Comparison of ENCODE assay signal across 1 cellular context in genomic region chr6:30741789-30742315, GRCh38.
TF ChIP-seq lines count a peak whose summit lies in the region.

No MANE protein-coding gene starts in this region.

TF ChIP-seq in HepG2, 621 proteins besides CTCF, POLR2A, EP300 and RAD21 (continued from another document and continues in another):
- TF ChIP-seq MXD3 (CRISPR knock-in tag; IDR thresholded peaks at IDR 0.05) = peak; percentile 8; the same call in 1 of the 2 replicates
- no peak for TF ChIP-seq NFE2 (CRISPR knock-in tag; IDR thresholded peaks at IDR 0.05)
- TF ChIP-seq ZNF501 (CRISPR knock-in tag; IDR thresholded peaks at IDR 0.05) = no peak
- no peak for TF ChIP-seq MTA3 (CRISPR knock-in tag; IDR thresholded peaks at IDR 0.05)
- no peak for TF ChIP-seq GFI1 (CRISPR knock-in tag; IDR thresholded peaks at IDR 0.05; ENCODE audit: borderline replicate concordance)
- no peak for TF ChIP-seq JUN (CRISPR knock-in tag; IDR thresholded peaks at IDR 0.05)
- TF ChIP-seq SNAI1 (CRISPR knock-in tag; IDR thresholded peaks at IDR 0.05; ENCODE audit: borderline replicate concordance) = no peak
- TF ChIP-seq ZNF607 (CRISPR knock-in tag; IDR thresholded peaks at IDR 0.05; ENCODE audit: borderline replicate concordance) = no peak
- TF ChIP-seq ZNF552 (CRISPR knock-in tag; IDR thresholded peaks at IDR 0.05; ENCODE audit: borderline replicate concordance) = no peak
- TF ChIP-seq BRF2 (CRISPR knock-in tag; IDR thresholded peaks at IDR 0.05) = no peak
- TF ChIP-seq SP5 (CRISPR knock-in tag; IDR thresholded peaks at IDR 0.05; ENCODE audit: borderline replicate concordance, low read depth) = no peak
- TF ChIP-seq JARID2 (CRISPR knock-in tag; IDR thresholded peaks at IDR 0.05; ENCODE audit: insufficient replicate concordance) = no peak
- no peak for TF ChIP-seq ZNF780A (CRISPR knock-in tag; IDR thresholded peaks at IDR 0.05)
- no peak for TF ChIP-seq ZFP90 (CRISPR knock-in tag; IDR thresholded peaks at IDR 0.05; ENCODE audit: borderline replicate concordance)
- TF ChIP-seq ZNF362 (CRISPR knock-in tag; IDR thresholded peaks at IDR 0.05; ENCODE audit: borderline replicate concordance) = no peak
- TF ChIP-seq ZNF841 (CRISPR knock-in tag; IDR thresholded peaks at IDR 0.05; ENCODE audit: borderline replicate concordance) = no peak
- TF ChIP-seq SP1 (IDR thresholded peaks at IDR 0.05) = no peak
- no peak for TF ChIP-seq SP1 (CRISPR knock-in tag; IDR thresholded peaks at IDR 0.05)
- TF ChIP-seq SRF (IDR thresholded peaks at IDR 0.05; ENCODE audit: low read depth, low read length) = no peak
- TF ChIP-seq YY1 (IDR thresholded peaks at IDR 0.05; ENCODE audit: insufficient read depth, insufficient replicate concordance, low read depth, low read length) = no peak
- 0 out of 2 replicates have a peak, but pooled peaks have one; percentile 14 for TF ChIP-seq HNF4A (CRISPR knock-in tag; IDR thresholded peaks at IDR 0.05)
- TF ChIP-seq TFE3 (CRISPR knock-in tag; IDR thresholded peaks at IDR 0.05) = no peak
- TF ChIP-seq DDIT3 (CRISPR knock-in tag; IDR thresholded peaks at IDR 0.05) = no peak
- TF ChIP-seq ZNF468 (CRISPR knock-in tag; IDR thresholded peaks at IDR 0.05) = no peak
- TF ChIP-seq MYNN (CRISPR knock-in tag; IDR thresholded peaks at IDR 0.05; ENCODE audit: low read depth) = no peak
- TF ChIP-seq ZNF761 (CRISPR knock-in tag; conservative IDR thresholded peaks at IDR 0.05) = no peak
- TF ChIP-seq FOSL2 (CRISPR knock-in tag; IDR thresholded peaks at IDR 0.05) = no peak
- no peak for TF ChIP-seq GMEB1 (CRISPR knock-in tag; IDR thresholded peaks at IDR 0.05; ENCODE audit: borderline replicate concordance)
- no peak for TF ChIP-seq KMT2B (CRISPR knock-in tag; IDR thresholded peaks at IDR 0.05)
- no peak for TF ChIP-seq PRDM10 (CRISPR knock-in tag; IDR thresholded peaks at IDR 0.05; ENCODE audit: low read depth)
- TF ChIP-seq SOX5 (CRISPR knock-in tag; IDR thresholded peaks at IDR 0.05; ENCODE audit: borderline replicate concordance) = no peak
- TF ChIP-seq ESRRA (CRISPR knock-in tag; IDR thresholded peaks at IDR 0.05; ENCODE audit: low read depth) = no peak
- no peak for TF ChIP-seq ZNF513 (CRISPR knock-in tag; conservative IDR thresholded peaks at IDR 0.05)
- TF ChIP-seq ZXDC (CRISPR knock-in tag; IDR thresholded peaks at IDR 0.05) = 0 out of 2 replicates have a peak, but pooled peaks have one; percentile 45
- no peak for TF ChIP-seq ZNF878 (CRISPR knock-in tag; IDR thresholded peaks at IDR 0.05)
- no peak for TF ChIP-seq NONO (IDR thresholded peaks at IDR 0.05)
- no peak for TF ChIP-seq NONO (CRISPR knock-in tag; conservative IDR thresholded peaks at IDR 0.05)
- no peak for TF ChIP-seq TOE1 (CRISPR knock-in tag; IDR thresholded peaks at IDR 0.05)
- TF ChIP-seq MLLT10 (CRISPR knock-in tag; IDR thresholded peaks at IDR 0.05) = 0 out of 2 replicates have a peak, but pooled peaks have one; percentile 31
- TF ChIP-seq MIXL1 (CRISPR knock-in tag; IDR thresholded peaks at IDR 0.05) = no peak
- TF ChIP-seq CHCHD3 (CRISPR knock-in tag; IDR thresholded peaks at IDR 0.05) = no peak; the same call in 1 of the 2 replicates
- TF ChIP-seq ZFP62 (CRISPR knock-in tag; IDR thresholded peaks at IDR 0.05) = no peak
- no peak for TF ChIP-seq DMAP1 (CRISPR knock-in tag; IDR thresholded peaks at IDR 0.05)
- no peak for TF ChIP-seq HIC2 (CRISPR knock-in tag; IDR thresholded peaks at IDR 0.05; ENCODE audit: low read depth)
- TF ChIP-seq RBM22 (optimal IDR thresholded peaks at IDR 0.05; ENCODE audit: low read length) = peak; percentile 32
- no peak for TF ChIP-seq ZNF207 (IDR thresholded peaks at IDR 0.05; ENCODE audit: borderline replicate concordance)
- TF ChIP-seq BRD4 (CRISPR knock-in tag; IDR thresholded peaks at IDR 0.05) = peak; percentile 88; the same call in 1 of the 2 replicates
- TF ChIP-seq AGO1 (IDR thresholded peaks at IDR 0.05; ENCODE audit: low read depth, low read length, poor library complexity, severe bottlenecking) = no peak
